In the genomic region with DNA sequence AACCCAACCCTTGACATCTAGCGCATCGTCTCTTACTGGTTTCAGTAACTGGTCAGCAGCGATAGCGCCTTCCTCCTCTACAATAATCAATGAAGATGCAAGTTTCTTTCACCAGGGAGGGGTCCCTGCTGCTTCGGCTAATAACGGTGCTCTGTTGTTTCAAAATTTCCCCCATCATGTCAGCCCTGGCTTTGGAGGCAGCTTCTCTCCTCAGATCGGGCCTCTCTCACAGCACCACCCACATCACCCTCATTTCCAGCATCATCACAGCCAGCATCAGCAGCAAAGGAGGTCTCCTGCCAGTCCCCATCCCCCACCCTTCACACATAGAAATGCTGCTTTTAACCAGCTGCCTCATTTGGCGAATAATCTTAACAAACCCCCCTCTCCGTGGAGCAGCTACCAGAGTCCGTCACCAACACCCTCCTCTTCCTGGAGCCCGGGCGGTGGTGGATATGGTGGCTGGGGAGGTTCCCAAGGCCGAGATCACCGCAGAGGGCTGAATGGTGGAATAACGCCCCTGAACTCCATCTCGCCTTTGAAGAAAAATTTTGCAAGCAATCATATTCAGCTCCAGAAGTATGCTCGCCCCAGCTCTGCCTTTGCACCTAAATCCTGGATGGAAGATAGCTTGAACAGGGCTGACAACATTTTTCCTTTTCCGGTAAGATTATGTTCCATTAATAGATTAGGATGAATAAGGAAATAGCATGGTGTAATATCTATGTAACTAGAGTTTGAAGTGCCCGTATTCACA, we compare ENCODE assay signal across 8 cellular contexts. TPM values are rescaled to one million over a fixed set of nuclear protein-coding genes. Genes with fewer than 3 reads are reported as not detected.
DNase-seq lines count a peak whose midpoint lies in the region; ATAC-seq and TF ChIP-seq lines count a peak whose summit lies in the region.

No MANE protein-coding gene starts in this region.

- DNase-seq in activated T-cell treated with anti-CD3 and anti-CD28 coated beads, Interleukin-2, amount 50 U/mL, for 4 hours = no peak
- no peak for DNase-seq in activated T-cell treated with anti-CD3 and anti-CD28 coated beads, Interleukin-2, amount 50 U/mL, for 1 hour
- DNase-seq in SW480 (ENCODE audit: low spot score) = peak; percentile 68
- peak; percentile 65 to 81 for DNase-seq in erythroblast (lab: John Stamatoyannopoulos, UW)
- DNase-seq in nephron progenitor cell = peak; percentile 16
- no peak for DNase-seq in AG08396 (ENCODE audit: low spot score)
- no peak for DNase-seq in stimulated activated CD4-positive, alpha-beta T cell treated with anti-CD3 and anti-CD28 coated beads, Interleukin-4, amount 100 ng/mL, for 1 hour

- TF ChIP-seq CTCF in nephron progenitor cell (IDR thresholded peaks at IDR 0.05) = no peak

- peak overlapping the region; percentile 74 for H3K4me3 Mint-ChIP-seq in activated T-cell treated with anti-CD3 and anti-CD28 coated beads, Interleukin-2, amount 50 U/mL, for 4 hours
- H3K4me3 Mint-ChIP-seq in nephron progenitor cell = peak overlapping the region; percentile 91

- ATAC-seq in activated T-cell treated with anti-CD3 and anti-CD28 coated beads, Interleukin-2, amount 50 U/mL, for 4 hours = no peak
- no peak for ATAC-seq in GM19035 (IDR thresholded peaks at IDR 0.05; ENCODE audit: unreplicated experiment)

- no peaks in the 10 kb centered on the region for H3K27me3 Mint-ChIP-seq in activated T-cell treated with anti-CD3 and anti-CD28 coated beads, Interleukin-2, amount 50 U/mL, for 4 hours (ENCODE audit: low read depth)
- H3K27me3 Mint-ChIP-seq in nephron progenitor cell (ENCODE audit: low read depth, poor library complexity) = peaks cover 31% of the 10 kb centered on the region

- peaks cover 3% of the 10 kb centered on the region for H3K36me3 Mint-ChIP-seq in activated T-cell treated with anti-CD3 and anti-CD28 coated beads, Interleukin-2, amount 50 U/mL, for 4 hours (ENCODE audit: insufficient read depth)
- H3K36me3 Mint-ChIP-seq in nephron progenitor cell (ENCODE audit: low read depth) = no peaks in the 10 kb centered on the region

- no peak overlapping the region for H3K27ac Mint-ChIP-seq in nephron progenitor cell

- TF ChIP-seq POLR2A in erythroblast (IDR thresholded peaks at IDR 0.05; ENCODE audit: low read length) = peak; percentile 90

- H3K9me3 Mint-ChIP-seq in activated T-cell treated with anti-CD3 and anti-CD28 coated beads, Interleukin-2, amount 50 U/mL, for 4 hours = no peaks in the 10 kb centered on the region
- no peaks in the 10 kb centered on the region for H3K9me3 Mint-ChIP-seq in nephron progenitor cell

- peaks cover 71% of the 10 kb centered on the region for H3K4me1 Mint-ChIP-seq in activated T-cell treated with anti-CD3 and anti-CD28 coated beads, Interleukin-2, amount 50 U/mL, for 4 hours (ENCODE audit: low read depth)
- peaks cover 61% of the 10 kb centered on the region for H3K4me1 Mint-ChIP-seq in nephron progenitor cell

RNA-seq across cellular contexts. Expression of a gene that starts 2.2 kb away (rescaled TPM):
- 10 to 100 TPM; 14.4 to 17.2 (median 14.9) TPM for total RNA-seq in activated T-cell treated with anti-CD3 and anti-CD28 coated beads, Interleukin-2, amount 50 U/mL, for 4 hours

Comparison
In these comparisons a context has a peak if more than half of its experiments do, and no peak if none do; other contexts are left out.
1. DNase-seq: peak in SW480 (single experiment), erythroblast (2 of 2) and nephron progenitor cell (single experiment); none in activated T-cell treated with anti-CD3 and anti-CD28 coated beads, Interleukin-2, amount 50 U/mL, for 4 hours (single experiment), activated T-cell treated with anti-CD3 and anti-CD28 coated beads, Interleukin-2, amount 50 U/mL, for 1 hour (single experiment), AG08396 (single experiment) and stimulated activated CD4-positive, alpha-beta T cell treated with anti-CD3 and anti-CD28 coated beads, Interleukin-4, amount 100 ng/mL, for 1 hour (single experiment).